9 cellular contexts compared by ENCODE assay signal in the genomic region with DNA sequence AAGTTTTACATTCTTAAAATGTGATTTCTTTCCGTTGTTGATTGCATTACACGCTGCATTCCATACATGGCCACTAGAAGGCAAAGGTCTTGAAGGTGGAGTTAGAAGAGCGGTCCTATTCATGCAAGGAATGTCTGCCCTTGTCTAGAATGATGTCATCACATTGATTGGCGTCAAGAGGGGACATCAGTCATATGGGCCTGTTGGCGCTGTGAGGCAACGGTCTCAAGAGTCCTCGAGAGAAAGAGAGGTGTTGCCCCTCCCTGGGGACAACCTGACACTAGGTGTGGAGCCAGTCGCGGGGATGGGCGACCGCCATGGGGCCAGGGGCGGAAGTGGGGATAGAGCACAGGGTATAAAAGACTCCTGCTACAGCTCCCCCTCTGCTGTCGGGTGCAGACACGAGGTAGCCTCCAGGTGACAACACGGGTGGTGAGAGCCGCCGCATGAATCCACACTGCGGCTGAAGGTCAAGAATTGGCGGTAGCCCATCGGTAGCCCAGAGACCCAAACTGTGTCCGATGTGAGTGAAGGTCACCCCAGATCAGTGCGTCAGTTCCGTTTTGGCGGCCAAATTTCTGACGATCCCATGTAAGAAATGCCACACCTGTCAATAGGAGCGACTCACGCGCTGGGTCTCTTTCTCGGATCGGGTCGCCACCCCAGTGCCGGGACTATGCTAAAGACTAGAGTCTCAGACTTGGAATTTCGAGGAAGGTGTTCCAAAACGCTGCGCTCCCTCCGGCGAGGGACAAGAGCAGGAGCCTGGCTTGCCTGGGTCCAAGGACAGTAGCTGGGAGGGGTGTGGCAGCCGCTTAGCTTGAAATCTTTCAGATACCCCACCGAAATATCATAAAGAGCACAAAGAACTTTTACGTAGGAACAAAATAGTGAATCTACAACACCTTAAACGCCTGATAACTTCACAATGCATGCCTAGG.
DNase-seq lines count a peak whose midpoint lies in the region; ATAC-seq and TF ChIP-seq lines count a peak whose summit lies in the region.
"Had no signal": no experiment of that assay in that cellular context is flagged by ENCODE, and none has a peak within 500 bp of the region (broad histone marks: within the 10 kb centered on the region; RNA-seq: fewer than 3 reads in every experiment).

No MANE protein-coding gene starts in this region.

- H3K4me3 ChIP-seq in HUES6 (ENCODE audit: low read depth, low read length) (peak overlapping the region; percentile 70), neural cell (ENCODE audit: low read length) (peak overlapping the region; percentile 53), PC-3 (ENCODE audit: low read length) (no peak overlapping the region)

- H3K9me3 ChIP-seq in HUES6 (ENCODE audit: control insufficient read depth, insufficient read depth, low read depth, low read length): no peaks in the 10 kb centered on the region
- H3K9me3 ChIP-seq in neural cell (ENCODE audit: low read length): no peaks in the 10 kb centered on the region
- no peaks in the 10 kb centered on the region for H3K9me3 ChIP-seq in PC-3 (ENCODE audit: low read length)

- no peak for TF ChIP-seq EP300 in neural cell (conservative IDR thresholded peaks at IDR 0.05; ENCODE audit: poor library complexity, severe bottlenecking)

- no peak for ATAC-seq in PC-3

- H3K9me2 ChIP-seq in neural cell (ENCODE audit: insufficient read depth, low read length) (no peaks in the 10 kb centered on the region), PC-3 (replicated peaks; ENCODE audit: low read length) (no peaks in the 10 kb centered on the region)

- peak overlapping the region; percentile 36 for H3K9ac ChIP-seq in HUES6 (ENCODE audit: low read length)
- H3K9ac ChIP-seq in neural cell (ENCODE audit: low read length): no peak overlapping the region
- H3K9ac ChIP-seq in PC-3 (ENCODE audit: low read length): no peak overlapping the region

- H3K27ac ChIP-seq in HUES6 (ENCODE audit: low read depth, low read length) (no peak overlapping the region), neural cell (ENCODE audit: low read length) (no peak overlapping the region), PC-3 (ENCODE audit: low read length) (no peak overlapping the region)

- no peaks in the 10 kb centered on the region for H3F3A ChIP-seq in neural cell (ENCODE audit: insufficient read depth, low read length, poor library complexity, severe bottlenecking)
- no peaks in the 10 kb centered on the region for H3F3A ChIP-seq in PC-3 (ENCODE audit: low read length, unreplicated experiment)

- no TSS peak for BruUV-seq in PC-3 (replicated peaks; lab: Mats Ljungman, UMichigan)

- H2AFZ ChIP-seq in neural cell (ENCODE audit: low read depth, low read length) (no peak overlapping the region), PC-3 (ENCODE audit: low read length) (no peak overlapping the region)

- DNase-seq in NCI-H146 (lab: John Stamatoyannopoulos, UW) (peak; percentile 7), NCI-H146 treated with DMSO at 0.1 percent for 48 hours (lab: John Stamatoyannopoulos, UW; ENCODE audit: unreplicated experiment) (no peak), ecto neural progenitor cell (ENCODE audit: low spot score) (peak; percentile 70), PC-3 (no peak), HT-29 (ENCODE audit: low spot score) (no peak), DMS53 (lab: John Stamatoyannopoulos, UW) (no peak)
- DNase-seq: NCI-H2029 treated with DMSO at 0.1 percent for 48 hours had no signal

- POLR2A ChIA-PET in PC-3 (lab: Charles Lee; ENCODE audit: unreplicated experiment): no interaction called here

- peaks cover 9% of the 10 kb centered on the region for H3K4me1 ChIP-seq in HUES6 (ENCODE audit: control insufficient read depth, insufficient read depth, low read length)
- H3K4me1 ChIP-seq in PC-3 (ENCODE audit: insufficient read depth, low read length): no peaks in the 10 kb centered on the region

- CTCF ChIA-PET in PC-3 (lab: Charles Lee): no interaction called here

- intact Hi-C loops in PC-3 (cut with micrococcal nuclease): no loop called here

- no peak for TF ChIP-seq RAD21 in neural cell (conservative IDR thresholded peaks at IDR 0.05)

- TF ChIP-seq CTCF in neural cell (IDR thresholded peaks at IDR 0.05; ENCODE audit: poor library complexity, severe bottlenecking) (peak; percentile 21), PC-3 (conservative IDR thresholded peaks at IDR 0.05; ENCODE audit: low read depth, low read length) (no peak)

- H3K27me3 ChIP-seq in HUES6 (ENCODE audit: control insufficient read depth, insufficient read depth, low read length) (peaks cover 43% of the 10 kb centered on the region), neural cell (ENCODE audit: insufficient read depth, low read depth, low read length) (peaks cover 72% of the 10 kb centered on the region), PC-3 (ENCODE audit: low read length) (no peaks in the 10 kb centered on the region)

- no peaks in the 10 kb centered on the region for H3K36me3 ChIP-seq in HUES6 (ENCODE audit: control insufficient read depth, insufficient read depth, low read length)
- H3K36me3 ChIP-seq in neural cell (ENCODE audit: insufficient read depth, low read length): no peaks in the 10 kb centered on the region
- no peaks in the 10 kb centered on the region for H3K36me3 ChIP-seq in PC-3 (ENCODE audit: low read depth, low read length)

- no peaks in the 10 kb centered on the region for H4K20me1 ChIP-seq in neural cell (ENCODE audit: insufficient read depth)
- no peaks in the 10 kb centered on the region for H4K20me1 ChIP-seq in PC-3 (ENCODE audit: low read length)

- H3K4me2 ChIP-seq in neural cell (ENCODE audit: low read length) (no peak overlapping the region), PC-3 (ENCODE audit: low read length) (no peak overlapping the region)

- H3K79me2 ChIP-seq in neural cell (replicated peaks; ENCODE audit: insufficient read depth, low read length) (no peaks in the 10 kb centered on the region), PC-3 (ENCODE audit: low read length) (no peaks in the 10 kb centered on the region)

TF ChIP-seq in neural cell, 6 proteins besides CTCF, POLR2A, EP300 and RAD21:
- no peak for TF ChIP-seq POLR2AphosphoS5 (IDR thresholded peaks at IDR 0.05)
- no peak for TF ChIP-seq EZH2 (IDR thresholded peaks at IDR 0.05; ENCODE audit: borderline replicate concordance, insufficient read depth, low read length, poor library complexity, severe bottlenecking)
- TF ChIP-seq SMC3 (conservative IDR thresholded peaks at IDR 0.05; ENCODE audit: poor library complexity): no peak
- no peak for TF ChIP-seq MXI1 (conservative IDR thresholded peaks at IDR 0.05; ENCODE audit: poor library complexity, severe bottlenecking)
- TF ChIP-seq REST (IDR thresholded peaks at IDR 0.05; ENCODE audit: borderline replicate concordance): no peak

Comparison
In these comparisons a context has a peak if more than half of its experiments do, and no peak if none do; other contexts are left out.
1. DNase-seq: peak in NCI-H146 (single experiment) and ecto neural progenitor cell (single experiment); none in NCI-H146 treated with DMSO at 0.1 percent for 48 hours (single experiment), PC-3 (single experiment), HT-29 (single experiment) and DMS53 (single experiment).